ENCODE assay signal across 13 cellular contexts in the genomic region with DNA sequence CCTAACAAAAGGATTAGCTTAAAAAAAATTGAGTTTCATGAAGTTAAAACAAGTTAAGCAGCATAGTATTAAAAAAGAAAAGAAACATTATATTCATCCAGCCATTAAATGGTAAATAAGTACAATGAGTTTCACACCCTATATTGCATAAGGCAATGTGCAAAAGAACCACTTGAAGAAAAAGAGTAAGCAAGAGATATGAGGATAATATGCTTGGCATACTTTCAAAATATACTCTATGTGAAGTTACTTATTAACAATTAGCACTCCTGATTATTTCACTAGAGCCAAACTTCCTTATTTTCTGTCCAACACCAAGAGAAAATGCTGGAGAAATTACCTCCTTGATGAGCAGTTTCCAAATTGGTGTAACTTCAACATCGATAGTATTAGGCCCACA.
"Had no signal": no experiment of that assay in that cellular context is flagged by ENCODE, and none has a peak within 500 bp of the region (broad histone marks: within the 10 kb centered on the region; RNA-seq: fewer than 3 reads in every experiment).

No MANE protein-coding gene starts in this region.

- DNase-seq: effector memory CD4-positive, alpha-beta T cell; foreskin keratinocyte; left ventricle myocardium inferior; mesendoderm; naive thymus-derived CD8-positive, alpha-beta T cell; right cardiac atrium; stimulated activated CD4-positive, alpha-beta T cell treated with anti-CD3 and anti-CD28 coated beads, Interleukin-2, amount 100 ng/mL, for 48 hours; stimulated activated naive CD4-positive, alpha-beta T cell treated with Interleukin-2 at 50 U/mL for 16 hours; tibial artery had no signal

- H3K4me3 Mint-ChIP-seq: naive thymus-derived CD8-positive, alpha-beta T cell had no signal

- H3K27ac Mint-ChIP-seq: naive thymus-derived CD8-positive, alpha-beta T cell had no signal

- H3K4me3 ChIP-seq: cardiac muscle cell, left ventricle myocardium inferior, smooth muscle cell, suprapubic skin, tibial artery had no signal

- H3K4me1 ChIP-seq: foreskin keratinocyte, left ventricle myocardium inferior, suprapubic skin, tibial artery had no signal

- H3K9me3 ChIP-seq: left ventricle myocardium inferior, neutrophil, suprapubic skin, tibial artery had no signal

- H3K4me1 Mint-ChIP-seq: naive thymus-derived CD8-positive, alpha-beta T cell had no signal

- H3K27me3 ChIP-seq: cardiac muscle cell, foreskin keratinocyte, suprapubic skin, tibial artery had no signal

- H3K27ac ChIP-seq: cardiac muscle cell, foreskin keratinocyte, left ventricle myocardium inferior, neutrophil, suprapubic skin, tibial artery had no signal

- H3K4me2 ChIP-seq: smooth muscle cell had no signal

- H3K36me3 ChIP-seq: cardiac muscle cell, left ventricle myocardium inferior, neutrophil, suprapubic skin, tibial artery had no signal

- H3K9me3 Mint-ChIP-seq: naive thymus-derived CD8-positive, alpha-beta T cell had no signal

- ATAC-seq: foreskin keratinocyte; naive thymus-derived CD8-positive, alpha-beta T cell; right cardiac atrium had no signal
